19 cellular contexts compared by ENCODE assay signal in genomic region chr18:75156831-75157230, GRCh38.
"Had no signal": no experiment of that assay in that cellular context is flagged by ENCODE, and none has a peak within 500 bp of the region (broad histone marks: within the 10 kb centered on the region; RNA-seq: fewer than 3 reads in every experiment).

No MANE protein-coding gene starts in this region.

- H3K36me3 ChIP-seq: esophagus squamous epithelium, gastrocnemius medialis, heart right ventricle, left lung, lower lobe of right lung had no signal

- H3K4me1 Mint-ChIP-seq: mesothelial cell of epicardium had no signal

- DNase-seq: cortex of kidney; effector CD8-positive, alpha-beta T cell; effector memory CD8-positive, alpha-beta T cell; esophagus squamous epithelium; foreskin fibroblast; foreskin melanocyte; gastrocnemius medialis; glutamatergic neuron; heart right ventricle; hippocampal formation; left cardiac atrium; left ventricle myocardium superior; lower lobe of right lung; mesenchymal stem cell; mucosa of descending colon; naive B cell had no signal

- H3K4me3 Mint-ChIP-seq: dendritic cell treated with granulocyte-macrophage colony-stimulating factor and Interleukin-4, amounts not matched to agents 40 ng/mL and 50 ng/mL, for 4 days; effector memory CD8-positive, alpha-beta T cell; mesothelial cell of epicardium had no signal

- H3K4me3 ChIP-seq: esophagus squamous epithelium, gastrocnemius medialis, heart right ventricle, left lung, lower lobe of right lung, mucosa of descending colon had no signal

- H3K27me3 ChIP-seq: gastrocnemius medialis, heart right ventricle, left lung had no signal

- H3K27ac ChIP-seq: esophagus squamous epithelium, gastrocnemius medialis, heart right ventricle, left lung, lower lobe of right lung had no signal

- H3K9me3 ChIP-seq: esophagus squamous epithelium, gastrocnemius medialis, lower lobe of right lung, mucosa of descending colon had no signal

- ATAC-seq: effector memory CD8-positive, alpha-beta T cell; gastrocnemius medialis; heart right ventricle; left cardiac atrium; left lung; left ventricle myocardium superior; lower lobe of right lung; mucosa of descending colon had no signal

- H3K27ac Mint-ChIP-seq: dendritic cell treated with granulocyte-macrophage colony-stimulating factor and Interleukin-4, amounts not matched to agents 40 ng/mL and 50 ng/mL, for 4 days; effector memory CD8-positive, alpha-beta T cell; mesothelial cell of epicardium; naive B cell had no signal

- H3K4me1 ChIP-seq: lower lobe of right lung had no signal
